ENCODE assay signal across 10 cellular contexts in genomic region chr1:181131255-181131901, GRCh38.
A peak's percentile ranks its signal among the peaks of the same experiment; 100 is the strongest.
DNase-seq lines count a peak whose midpoint lies in the region; ATAC-seq lines count a peak whose summit lies in the region.
"Had no signal": no experiment of that assay in that cellular context is flagged by ENCODE, and none has a peak within 500 bp of the region (broad histone marks: within the 10 kb centered on the region; RNA-seq: fewer than 3 reads in every experiment).

No MANE protein-coding gene starts in this region.

- H3K27ac Mint-ChIP-seq in T-helper 2 cell treated with Interferon-gamma antibody and Interleukin-4, amounts not matched to agents 5 μg/mL and 100 μg/mL, for 36 hours, result peak overlapping the region; percentile 20
- H3K27ac Mint-ChIP-seq in stimulated activated effector memory CD8-positive, alpha-beta T cell treated with anti-CD3 and anti-CD28 coated beads, Interleukin-12 subunit alpha, Interleukin-12 subunit beta, amount 100 ng/mL, for 72 hours, result peak overlapping the region; percentile 62

- ATAC-seq in HG02642 (IDR thresholded peaks at IDR 0.05; ENCODE audit: poor library complexity, unreplicated experiment), result peak; percentile 20
- no peak for ATAC-seq in stimulated activated effector memory CD8-positive, alpha-beta T cell treated with anti-CD3 and anti-CD28 coated beads, Interleukin-12 subunit alpha, Interleukin-12 subunit beta, amount 100 ng/mL, for 72 hours
- no peak for ATAC-seq in HG03521 (IDR thresholded peaks at IDR 0.05; ENCODE audit: unreplicated experiment)
- ATAC-seq in GM21515 (IDR thresholded peaks at IDR 0.05; ENCODE audit: unreplicated experiment), result no peak

- no peaks in the 10 kb centered on the region for H3K36me3 Mint-ChIP-seq in T-helper 2 cell treated with Interferon-gamma antibody and Interleukin-4, amounts not matched to agents 5 μg/mL and 100 μg/mL, for 36 hours (ENCODE audit: low read depth)
- peaks cover 13% of the 10 kb centered on the region for H3K36me3 Mint-ChIP-seq in stimulated activated effector memory CD8-positive, alpha-beta T cell treated with anti-CD3 and anti-CD28 coated beads, Interleukin-12 subunit alpha, Interleukin-12 subunit beta, amount 100 ng/mL, for 72 hours

- H3K9me3 Mint-ChIP-seq in T-helper 2 cell treated with Interferon-gamma antibody and Interleukin-4, amounts not matched to agents 5 μg/mL and 100 μg/mL, for 36 hours, result no peaks in the 10 kb centered on the region
- no peaks in the 10 kb centered on the region for H3K9me3 Mint-ChIP-seq in stimulated activated effector memory CD8-positive, alpha-beta T cell treated with anti-CD3 and anti-CD28 coated beads, Interleukin-12 subunit alpha, Interleukin-12 subunit beta, amount 100 ng/mL, for 72 hours
- H3K9me3 Mint-ChIP-seq: nephron had no signal

- H3K4me1 Mint-ChIP-seq in T-helper 2 cell treated with Interferon-gamma antibody and Interleukin-4, amounts not matched to agents 5 μg/mL and 100 μg/mL, for 36 hours (ENCODE audit: low read depth), result peaks cover 50% of the 10 kb centered on the region
- H3K4me1 Mint-ChIP-seq in stimulated activated effector memory CD8-positive, alpha-beta T cell treated with anti-CD3 and anti-CD28 coated beads, Interleukin-12 subunit alpha, Interleukin-12 subunit beta, amount 100 ng/mL, for 72 hours, result peaks cover 77% of the 10 kb centered on the region

- H3K27me3 Mint-ChIP-seq in T-helper 2 cell treated with Interferon-gamma antibody and Interleukin-4, amounts not matched to agents 5 μg/mL and 100 μg/mL, for 36 hours (ENCODE audit: low read depth), result no peaks in the 10 kb centered on the region

- no peak overlapping the region for H3K4me3 Mint-ChIP-seq in T-helper 2 cell treated with Interferon-gamma antibody and Interleukin-4, amounts not matched to agents 5 μg/mL and 100 μg/mL, for 36 hours
- no peak overlapping the region for H3K4me3 Mint-ChIP-seq in stimulated activated effector memory CD8-positive, alpha-beta T cell treated with anti-CD3 and anti-CD28 coated beads, Interleukin-12 subunit alpha, Interleukin-12 subunit beta, amount 100 ng/mL, for 72 hours
- H3K4me3 Mint-ChIP-seq: nephron had no signal

- no peak for DNase-seq in T-helper 2 cell treated with Interferon-gamma antibody and Interleukin-4, amounts not matched to agents 5 μg/mL and 100 μg/mL, for 36 hours (ENCODE audit: low spot score)
- DNase-seq in T-helper 2 cell, result no peak
- DNase-seq in NOMO-1 treated with dmso at 0.1 percent for 144 hours (lab: John Stamatoyannopoulos, UW; ENCODE audit: unreplicated experiment), result peak; percentile 68
- DNase-seq in stimulated activated effector memory CD8-positive, alpha-beta T cell treated with anti-CD3 and anti-CD28 coated beads, Interleukin-12 subunit alpha, Interleukin-12 subunit beta, amount 100 ng/mL, for 72 hours (ENCODE audit: low spot score in 2 of 2), result no peak
- DNase-seq in cerebellar nuclear complex (lab: John Stamatoyannopoulos, UW), result no peak
- DNase-seq: activated CD8-positive, alpha-beta memory T cell treated with anti-CD3 and anti-CD28 coated beads, Interleukin-2, amount 50 U/mL, for 4 hours had no signal
